In the genomic region with DNA sequence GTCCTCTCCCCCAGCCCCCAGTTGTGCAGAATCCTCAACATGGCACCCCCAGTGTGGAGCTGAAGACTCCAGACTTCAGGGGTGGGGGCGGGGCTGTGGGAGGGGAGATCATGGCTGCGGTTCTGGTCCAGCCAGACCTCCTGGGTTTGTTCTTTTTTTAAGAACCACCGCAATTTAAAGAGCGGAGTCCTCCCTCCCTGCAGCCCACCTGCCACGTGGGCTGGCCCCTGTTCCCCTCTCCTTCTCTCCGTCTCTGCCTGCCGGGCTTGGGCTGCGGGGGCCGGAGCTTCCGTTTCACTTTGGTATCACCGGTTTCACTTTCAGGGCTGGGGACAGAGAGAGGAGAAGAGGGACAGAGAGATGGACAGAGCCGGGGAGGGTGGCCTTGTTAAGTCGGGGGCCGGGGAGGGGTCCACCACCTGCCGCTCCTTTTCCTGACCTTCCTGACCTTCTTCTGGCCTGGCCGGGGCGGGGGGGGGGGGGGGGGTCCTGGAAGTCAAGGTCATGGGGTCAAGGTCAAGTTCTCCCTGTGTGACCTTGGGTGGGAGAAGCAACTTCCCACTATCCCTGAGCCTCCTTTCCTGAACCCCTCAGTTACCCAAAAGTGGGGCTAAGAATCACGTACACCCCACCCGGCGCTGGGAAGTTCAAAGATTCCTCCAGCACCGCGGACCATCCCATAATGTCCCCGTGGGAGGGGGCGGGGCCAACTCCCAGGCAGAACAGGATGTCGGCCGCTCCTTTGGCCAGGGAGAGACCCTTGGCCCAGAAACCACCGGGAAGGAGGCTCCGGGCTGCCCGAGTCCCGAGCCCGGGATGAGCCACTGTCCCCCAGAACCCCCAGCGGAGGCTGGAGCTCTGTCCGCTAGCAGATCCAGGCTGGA, we compare ENCODE assay signal across 1 cellular context.
A peak's percentile ranks its signal among the peaks of the same experiment; 100 is the strongest.
TF ChIP-seq lines count a peak whose summit lies in the region.

No MANE protein-coding gene starts in this region.

TF ChIP-seq in K562, 482 proteins besides CTCF, POLR2A, EP300 and RAD21 (continued from another document and continues in another):
- TF ChIP-seq NR3C1 (CRISPR knock-in tag; IDR thresholded peaks at IDR 0.05): no peak
- TF ChIP-seq POLR2H (tag; IDR thresholded peaks at IDR 0.05; ENCODE audit: low read depth): no peak
- no peak for TF ChIP-seq ZNF695 (CRISPR knock-in tag; IDR thresholded peaks at IDR 0.05)
- no peak for TF ChIP-seq SETDB1 (IDR thresholded peaks at IDR 0.05; ENCODE audit: low read length)
- no peak for TF ChIP-seq SMAD1 (IDR thresholded peaks at IDR 0.05; ENCODE audit: low read depth, low read length, partially characterized antibody)
- peak; percentile 50; the same call in 1 of the 2 replicates for TF ChIP-seq EP400 (IDR thresholded peaks at IDR 0.05)
- 0 out of 2 replicates have a peak, but pooled peaks have one; percentile 3 for TF ChIP-seq TFAP4 (CRISPR knock-in tag; IDR thresholded peaks at IDR 0.05; ENCODE audit: borderline replicate concordance)
- TF ChIP-seq STAT5A (IDR thresholded peaks at IDR 0.05; ENCODE audit: borderline replicate concordance, low read length): no peak
- no peak for TF ChIP-seq GATA2 (CRISPR knock-in tag; IDR thresholded peaks at IDR 0.05)
- TF ChIP-seq ETV5 (CRISPR knock-in tag; IDR thresholded peaks at IDR 0.05; ENCODE audit: low read depth): no peak
- TF ChIP-seq, protein P1, sequence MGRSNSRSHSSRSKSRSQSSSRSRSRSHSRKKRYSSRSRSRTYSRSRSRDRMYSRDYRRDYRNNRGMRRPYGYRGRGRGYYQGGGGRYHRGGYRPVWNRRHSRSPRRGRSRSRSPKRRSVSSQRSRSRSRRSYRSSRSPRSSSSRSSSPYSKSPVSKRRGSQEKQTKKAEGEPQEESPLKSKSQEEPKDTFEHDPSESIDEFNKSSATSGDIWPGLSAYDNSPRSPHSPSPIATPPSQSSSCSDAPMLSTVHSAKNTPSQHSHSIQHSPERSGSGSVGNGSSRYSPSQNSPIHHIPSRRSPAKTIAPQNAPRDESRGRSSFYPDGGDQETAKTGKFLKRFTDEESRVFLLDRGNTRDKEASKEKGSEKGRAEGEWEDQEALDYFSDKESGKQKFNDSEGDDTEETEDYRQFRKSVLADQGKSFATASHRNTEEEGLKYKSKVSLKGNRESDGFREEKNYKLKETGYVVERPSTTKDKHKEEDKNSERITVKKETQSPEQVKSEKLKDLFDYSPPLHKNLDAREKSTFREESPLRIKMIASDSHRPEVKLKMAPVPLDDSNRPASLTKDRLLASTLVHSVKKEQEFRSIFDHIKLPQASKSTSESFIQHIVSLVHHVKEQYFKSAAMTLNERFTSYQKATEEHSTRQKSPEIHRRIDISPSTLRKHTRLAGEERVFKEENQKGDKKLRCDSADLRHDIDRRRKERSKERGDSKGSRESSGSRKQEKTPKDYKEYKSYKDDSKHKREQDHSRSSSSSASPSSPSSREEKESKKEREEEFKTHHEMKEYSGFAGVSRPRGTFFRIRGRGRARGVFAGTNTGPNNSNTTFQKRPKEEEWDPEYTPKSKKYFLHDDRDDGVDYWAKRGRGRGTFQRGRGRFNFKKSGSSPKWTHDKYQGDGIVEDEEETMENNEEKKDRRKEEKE (IDR thresholded peaks at IDR 0.05; ENCODE audit: borderline replicate concordance in 1 of 2, control insufficient read depth in 1 of 2, low read depth in 2 of 2, low read length in 1 of 2): no peak
- no peak for TF ChIP-seq ZNF212 (CRISPR knock-in tag; IDR thresholded peaks at IDR 0.05)
- no peak for TF ChIP-seq ZNF174 (CRISPR knock-in tag; IDR thresholded peaks at IDR 0.05)
- TF ChIP-seq MTA1 (IDR thresholded peaks at IDR 0.05; ENCODE audit: borderline replicate concordance): no peak
- no peak for TF ChIP-seq NR2C2 (CRISPR knock-in tag; IDR thresholded peaks at IDR 0.05)
- TF ChIP-seq NR2C2 (tag; IDR thresholded peaks at IDR 0.05): peak; percentile 92
- peak; percentile 36; the same call in 1 of the 2 replicates for TF ChIP-seq FOXP1 (CRISPR knock-in tag; IDR thresholded peaks at IDR 0.05)
- TF ChIP-seq PHF21A (IDR thresholded peaks at IDR 0.05; ENCODE audit: borderline replicate concordance, low read depth): no peak
- TF ChIP-seq RBBP5 (IDR thresholded peaks at IDR 0.05; ENCODE audit: borderline replicate concordance, insufficient read depth, low read length, poor library complexity, severe bottlenecking): peak; percentile 32
- TF ChIP-seq, protein P2, sequence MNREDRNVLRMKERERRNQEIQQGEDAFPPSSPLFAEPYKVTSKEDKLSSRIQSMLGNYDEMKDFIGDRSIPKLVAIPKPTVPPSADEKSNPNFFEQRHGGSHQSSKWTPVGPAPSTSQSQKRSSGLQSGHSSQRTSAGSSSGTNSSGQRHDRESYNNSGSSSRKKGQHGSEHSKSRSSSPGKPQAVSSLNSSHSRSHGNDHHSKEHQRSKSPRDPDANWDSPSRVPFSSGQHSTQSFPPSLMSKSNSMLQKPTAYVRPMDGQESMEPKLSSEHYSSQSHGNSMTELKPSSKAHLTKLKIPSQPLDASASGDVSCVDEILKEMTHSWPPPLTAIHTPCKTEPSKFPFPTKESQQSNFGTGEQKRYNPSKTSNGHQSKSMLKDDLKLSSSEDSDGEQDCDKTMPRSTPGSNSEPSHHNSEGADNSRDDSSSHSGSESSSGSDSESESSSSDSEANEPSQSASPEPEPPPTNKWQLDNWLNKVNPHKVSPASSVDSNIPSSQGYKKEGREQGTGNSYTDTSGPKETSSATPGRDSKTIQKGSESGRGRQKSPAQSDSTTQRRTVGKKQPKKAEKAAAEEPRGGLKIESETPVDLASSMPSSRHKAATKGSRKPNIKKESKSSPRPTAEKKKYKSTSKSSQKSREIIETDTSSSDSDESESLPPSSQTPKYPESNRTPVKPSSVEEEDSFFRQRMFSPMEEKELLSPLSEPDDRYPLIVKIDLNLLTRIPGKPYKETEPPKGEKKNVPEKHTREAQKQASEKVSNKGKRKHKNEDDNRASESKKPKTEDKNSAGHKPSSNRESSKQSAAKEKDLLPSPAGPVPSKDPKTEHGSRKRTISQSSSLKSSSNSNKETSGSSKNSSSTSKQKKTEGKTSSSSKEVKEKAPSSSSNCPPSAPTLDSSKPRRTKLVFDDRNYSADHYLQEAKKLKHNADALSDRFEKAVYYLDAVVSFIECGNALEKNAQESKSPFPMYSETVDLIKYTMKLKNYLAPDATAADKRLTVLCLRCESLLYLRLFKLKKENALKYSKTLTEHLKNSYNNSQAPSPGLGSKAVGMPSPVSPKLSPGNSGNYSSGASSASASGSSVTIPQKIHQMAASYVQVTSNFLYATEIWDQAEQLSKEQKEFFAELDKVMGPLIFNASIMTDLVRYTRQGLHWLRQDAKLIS (CRISPR knock-in tag; IDR thresholded peaks at IDR 0.05): no peak
- no peak for TF ChIP-seq SIRT6 (IDR thresholded peaks at IDR 0.05; ENCODE audit: low read depth, low read length)
- TF ChIP-seq, protein P3, sequence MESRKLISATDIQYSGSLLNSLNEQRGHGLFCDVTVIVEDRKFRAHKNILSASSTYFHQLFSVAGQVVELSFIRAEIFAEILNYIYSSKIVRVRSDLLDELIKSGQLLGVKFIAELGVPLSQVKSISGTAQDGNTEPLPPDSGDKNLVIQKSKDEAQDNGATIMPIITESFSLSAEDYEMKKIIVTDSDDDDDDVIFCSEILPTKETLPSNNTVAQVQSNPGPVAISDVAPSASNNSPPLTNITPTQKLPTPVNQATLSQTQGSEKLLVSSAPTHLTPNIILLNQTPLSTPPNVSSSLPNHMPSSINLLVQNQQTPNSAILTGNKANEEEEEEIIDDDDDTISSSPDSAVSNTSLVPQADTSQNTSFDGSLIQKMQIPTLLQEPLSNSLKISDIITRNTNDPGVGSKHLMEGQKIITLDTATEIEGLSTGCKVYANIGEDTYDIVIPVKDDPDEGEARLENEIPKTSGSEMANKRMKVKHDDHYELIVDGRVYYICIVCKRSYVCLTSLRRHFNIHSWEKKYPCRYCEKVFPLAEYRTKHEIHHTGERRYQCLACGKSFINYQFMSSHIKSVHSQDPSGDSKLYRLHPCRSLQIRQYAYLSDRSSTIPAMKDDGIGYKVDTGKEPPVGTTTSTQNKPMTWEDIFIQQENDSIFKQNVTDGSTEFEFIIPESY (CRISPR knock-in tag; IDR thresholded peaks at IDR 0.05): peak; percentile 41; the same call in 1 of the 2 replicates
- TF ChIP-seq SUPT5H (IDR thresholded peaks at IDR 0.05): no peak
- no peak for TF ChIP-seq NR4A1 (CRISPR knock-in tag; IDR thresholded peaks at IDR 0.05)
- TF ChIP-seq NR4A1 (tag; IDR thresholded peaks at IDR 0.05): no peak
- no peak for TF ChIP-seq NCOA4 (IDR thresholded peaks at IDR 0.05; ENCODE audit: partially characterized antibody)
- no peak for TF ChIP-seq BRD4 (IDR thresholded peaks at IDR 0.05)
- no peak for TF ChIP-seq CGGBP1 (CRISPR knock-in tag; IDR thresholded peaks at IDR 0.05)
- no peak for TF ChIP-seq KLF6 (CRISPR knock-in tag; IDR thresholded peaks at IDR 0.05; ENCODE audit: borderline replicate concordance)
- TF ChIP-seq TOE1 (IDR thresholded peaks at IDR 0.05; ENCODE audit: borderline replicate concordance): no peak
- TF ChIP-seq TOE1 (CRISPR knock-in tag; IDR thresholded peaks at IDR 0.05; ENCODE audit: borderline replicate concordance, low read depth): no peak
- TF ChIP-seq ZNF766 (CRISPR knock-in tag; conservative IDR thresholded peaks at IDR 0.05): peak; percentile 31; the same call in 1 of the 2 replicates
- peak; percentile 36; the same call in 1 of the 2 replicates for TF ChIP-seq PHF8 (IDR thresholded peaks at IDR 0.05; ENCODE audit: borderline replicate concordance, low read length)
- TF ChIP-seq MAFG (tag; conservative IDR thresholded peaks at IDR 0.05): no peak
- TF ChIP-seq CBFA2T3 (IDR thresholded peaks at IDR 0.05): no peak
- no peak for TF ChIP-seq XRCC5 (IDR thresholded peaks at IDR 0.05; ENCODE audit: low read depth, low read length)
- no peak for TF ChIP-seq CAMTA2 (CRISPR knock-in tag; conservative IDR thresholded peaks at IDR 0.05)
- no peak for TF ChIP-seq CLOCK (CRISPR knock-in tag; IDR thresholded peaks at IDR 0.05; ENCODE audit: borderline replicate concordance)
- 0 out of 2 replicates have a peak, but pooled peaks have one; percentile 14 for TF ChIP-seq FOXM1 (IDR thresholded peaks at IDR 0.05; ENCODE audit: low read depth)
- no peak for TF ChIP-seq FOXM1 (CRISPR knock-in tag; IDR thresholded peaks at IDR 0.05; ENCODE audit: low read depth)
- TF ChIP-seq ZBTB26 (CRISPR knock-in tag; IDR thresholded peaks at IDR 0.05): no peak
- no peak for TF ChIP-seq HIVEP1 (CRISPR knock-in tag; IDR thresholded peaks at IDR 0.05)
- peak; percentile 33; the same call in 1 of the 2 replicates for TF ChIP-seq MAX (CRISPR knock-in tag; IDR thresholded peaks at IDR 0.05)
- no peak for TF ChIP-seq EHMT2 (IDR thresholded peaks at IDR 0.05)
- TF ChIP-seq CBFB (CRISPR knock-in tag; IDR thresholded peaks at IDR 0.05): no peak
- no peak for TF ChIP-seq TEAD4 (IDR thresholded peaks at IDR 0.05; ENCODE audit: low read length)
- TF ChIP-seq TEAD4 (CRISPR knock-in tag; IDR thresholded peaks at IDR 0.05; ENCODE audit: borderline replicate concordance): no peak
- no peak for TF ChIP-seq HOXB6 (CRISPR knock-in tag; IDR thresholded peaks at IDR 0.05; ENCODE audit: borderline replicate concordance)
- no peak for TF ChIP-seq C11orf30 (IDR thresholded peaks at IDR 0.05; ENCODE audit: low read depth)
- TF ChIP-seq MEF2A (IDR thresholded peaks at IDR 0.05; ENCODE audit: control insufficient read depth, low read depth, low read length): no peak
- TF ChIP-seq, protein P4, sequence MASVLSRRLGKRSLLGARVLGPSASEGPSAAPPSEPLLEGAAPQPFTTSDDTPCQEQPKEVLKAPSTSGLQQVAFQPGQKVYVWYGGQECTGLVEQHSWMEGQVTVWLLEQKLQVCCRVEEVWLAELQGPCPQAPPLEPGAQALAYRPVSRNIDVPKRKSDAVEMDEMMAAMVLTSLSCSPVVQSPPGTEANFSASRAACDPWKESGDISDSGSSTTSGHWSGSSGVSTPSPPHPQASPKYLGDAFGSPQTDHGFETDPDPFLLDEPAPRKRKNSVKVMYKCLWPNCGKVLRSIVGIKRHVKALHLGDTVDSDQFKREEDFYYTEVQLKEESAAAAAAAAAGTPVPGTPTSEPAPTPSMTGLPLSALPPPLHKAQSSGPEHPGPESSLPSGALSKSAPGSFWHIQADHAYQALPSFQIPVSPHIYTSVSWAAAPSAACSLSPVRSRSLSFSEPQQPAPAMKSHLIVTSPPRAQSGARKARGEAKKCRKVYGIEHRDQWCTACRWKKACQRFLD (CRISPR knock-in tag; IDR thresholded peaks at IDR 0.05): peak; percentile 87
